Comparison of ENCODE assay signal across 1 cellular context in genomic region chr3:156685752-156686151, GRCh38.
TF ChIP-seq lines count a peak whose summit lies in the region.

No MANE protein-coding gene starts in this region.

TF ChIP-seq in HepG2, 621 proteins besides CTCF, POLR2A, EP300 and RAD21:
- no peak for TF ChIP-seq ZNF318 (CRISPR knock-in tag; IDR thresholded peaks at IDR 0.05)
- TF ChIP-seq REXO4 (CRISPR knock-in tag; IDR thresholded peaks at IDR 0.05; ENCODE audit: borderline replicate concordance) = no peak
- TF ChIP-seq MAX (IDR thresholded peaks at IDR 0.05) = 0 out of 2 replicates have a peak, but pooled peaks have one; percentile 28
